In the genomic region with DNA sequence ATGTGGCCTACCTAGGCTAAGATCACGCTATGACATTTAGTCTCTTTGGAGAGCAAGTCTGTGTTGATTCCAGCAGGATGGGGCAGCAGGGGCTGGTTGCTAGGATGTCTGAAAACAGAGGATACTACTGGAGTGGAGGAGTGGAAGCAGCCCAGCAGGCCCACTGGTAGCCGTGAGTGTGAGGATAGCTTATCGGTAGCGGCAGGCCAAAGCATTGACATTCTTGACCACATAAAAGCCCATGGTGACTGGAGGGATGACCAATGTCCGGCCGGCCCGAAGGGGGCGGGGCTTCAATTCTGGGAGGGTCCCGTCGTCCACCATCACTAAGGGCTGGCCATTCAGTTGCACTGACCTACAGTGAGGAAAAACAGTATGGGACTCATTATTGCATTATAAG, we compare ENCODE assay signal across 2 cellular contexts.
TF ChIP-seq lines count a peak whose summit lies in the region.

No MANE protein-coding gene starts in this region.

TF ChIP-seq in IMR-90, 13 proteins besides CTCF, POLR2A, EP300 and RAD21:
- TF ChIP-seq MXI1 (IDR thresholded peaks at IDR 0.05; ENCODE audit: borderline replicate concordance, low read depth, low read length) (no peak), CEBPB (IDR thresholded peaks at IDR 0.05; ENCODE audit: low read depth, low read length) (no peak), RCOR1 (IDR thresholded peaks at IDR 0.05; ENCODE audit: insufficient replicate concordance, low read length) (no peak), MAFK (IDR thresholded peaks at IDR 0.05; ENCODE audit: low read depth, low read length) (no peak)

TF ChIP-seq in K562, 482 proteins besides CTCF, POLR2A, EP300 and RAD21 (continues in another document):
- no peak; the same call in 1 of the 2 replicates for TF ChIP-seq ESRRA (IDR thresholded peaks at IDR 0.05; ENCODE audit: borderline replicate concordance, low read depth)
- no peak for TF ChIP-seq NFXL1 (CRISPR knock-in tag; IDR thresholded peaks at IDR 0.05)
- no peak for TF ChIP-seq RNF219 (CRISPR knock-in tag; IDR thresholded peaks at IDR 0.05)
- TF ChIP-seq ARID3B (CRISPR knock-in tag; IDR thresholded peaks at IDR 0.05; ENCODE audit: borderline replicate concordance) = no peak
- TF ChIP-seq SP2 (IDR thresholded peaks at IDR 0.05; ENCODE audit: extremely low read depth, low read depth, low read length, poor library complexity, severe bottlenecking) = no peak
- no peak for TF ChIP-seq ZNF76 (CRISPR knock-in tag; IDR thresholded peaks at IDR 0.05; ENCODE audit: borderline replicate concordance)
- TF ChIP-seq, protein P1, sequence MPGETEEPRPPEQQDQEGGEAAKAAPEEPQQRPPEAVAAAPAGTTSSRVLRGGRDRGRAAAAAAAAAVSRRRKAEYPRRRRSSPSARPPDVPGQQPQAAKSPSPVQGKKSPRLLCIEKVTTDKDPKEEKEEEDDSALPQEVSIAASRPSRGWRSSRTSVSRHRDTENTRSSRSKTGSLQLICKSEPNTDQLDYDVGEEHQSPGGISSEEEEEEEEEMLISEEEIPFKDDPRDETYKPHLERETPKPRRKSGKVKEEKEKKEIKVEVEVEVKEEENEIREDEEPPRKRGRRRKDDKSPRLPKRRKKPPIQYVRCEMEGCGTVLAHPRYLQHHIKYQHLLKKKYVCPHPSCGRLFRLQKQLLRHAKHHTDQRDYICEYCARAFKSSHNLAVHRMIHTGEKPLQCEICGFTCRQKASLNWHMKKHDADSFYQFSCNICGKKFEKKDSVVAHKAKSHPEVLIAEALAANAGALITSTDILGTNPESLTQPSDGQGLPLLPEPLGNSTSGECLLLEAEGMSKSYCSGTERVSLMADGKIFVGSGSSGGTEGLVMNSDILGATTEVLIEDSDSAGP (CRISPR knock-in tag; IDR thresholded peaks at IDR 0.05) = no peak
- 0 out of 2 replicates have a peak, but pooled peaks have one; percentile 70 for TF ChIP-seq CBFB (CRISPR knock-in tag; IDR thresholded peaks at IDR 0.05)
- peak; percentile 24 for TF ChIP-seq TBP (optimal IDR thresholded peaks at IDR 0.05; ENCODE audit: low read depth, low read length)
- TF ChIP-seq FUS (optimal IDR thresholded peaks at IDR 0.05; ENCODE audit: low read depth, low read length) = no peak
- no peak for TF ChIP-seq PREB (CRISPR knock-in tag; IDR thresholded peaks at IDR 0.05)
- peak; percentile 47 for TF ChIP-seq ZFX (CRISPR knock-in tag; IDR thresholded peaks at IDR 0.05)
- no peak for TF ChIP-seq HDAC1 (IDR thresholded peaks at IDR 0.05)
- no peak for TF ChIP-seq CEBPB (tag; IDR thresholded peaks at IDR 0.05)
- TF ChIP-seq PHF21A (IDR thresholded peaks at IDR 0.05; ENCODE audit: borderline replicate concordance, low read depth) = no peak
- peak; percentile 63 for TF ChIP-seq JUND (IDR thresholded peaks at IDR 0.05; ENCODE audit: borderline replicate concordance, low read depth, low read length)
- TF ChIP-seq JUND (tag; IDR thresholded peaks at IDR 0.05; ENCODE audit: borderline replicate concordance, low read depth, low read length) = peak; percentile 32; the same call in 1 of the 3 replicates
- peak; percentile 52; the same call in 1 of the 2 replicates for TF ChIP-seq RFX1 (IDR thresholded peaks at IDR 0.05)
- TF ChIP-seq TCF3 (CRISPR knock-in tag; IDR thresholded peaks at IDR 0.05) = peak; percentile 91
- TF ChIP-seq, protein P2, sequence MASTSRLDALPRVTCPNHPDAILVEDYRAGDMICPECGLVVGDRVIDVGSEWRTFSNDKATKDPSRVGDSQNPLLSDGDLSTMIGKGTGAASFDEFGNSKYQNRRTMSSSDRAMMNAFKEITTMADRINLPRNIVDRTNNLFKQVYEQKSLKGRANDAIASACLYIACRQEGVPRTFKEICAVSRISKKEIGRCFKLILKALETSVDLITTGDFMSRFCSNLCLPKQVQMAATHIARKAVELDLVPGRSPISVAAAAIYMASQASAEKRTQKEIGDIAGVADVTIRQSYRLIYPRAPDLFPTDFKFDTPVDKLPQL (IDR thresholded peaks at IDR 0.05; ENCODE audit: extremely low read depth, insufficient read length) = no peak
- 0 out of 4 replicates have a peak, but pooled peaks have one; percentile 7 to 13 for TF ChIP-seq NRF1 (conservative IDR thresholded peaks at IDR 0.05 in 1 of 2, IDR thresholded peaks at IDR 0.05 in 1 of 2)
- no peak for TF ChIP-seq DLX4 (CRISPR knock-in tag; IDR thresholded peaks at IDR 0.05)
- no peak for TF ChIP-seq SMARCA5 (IDR thresholded peaks at IDR 0.05)
- TF ChIP-seq NELFE (IDR thresholded peaks at IDR 0.05; ENCODE audit: insufficient read depth, insufficient read length) = no peak
- TF ChIP-seq ARID1B (IDR thresholded peaks at IDR 0.05) = peak; percentile 90
- TF ChIP-seq ZBTB7A (IDR thresholded peaks at IDR 0.05; ENCODE audit: borderline replicate concordance, control insufficient read depth, low read depth, low read length) = peak; percentile 33; the same call in 1 of the 2 replicates
- TF ChIP-seq STAT5A (IDR thresholded peaks at IDR 0.05; ENCODE audit: borderline replicate concordance, low read length) = peak; percentile 76
- no peak for TF ChIP-seq NCOA6 (IDR thresholded peaks at IDR 0.05)
- 0 out of 4 replicates have a peak, but pooled peaks of 1 of the 2 experiments have one; percentile 14 for TF ChIP-seq TBL1XR1 (IDR thresholded peaks at IDR 0.05; ENCODE audit: low read length in 2 of 2)
- TF ChIP-seq BRF1 (IDR thresholded peaks at IDR 0.05; ENCODE audit: borderline replicate concordance, extremely low read depth, insufficient read length) = no peak
- peak; percentile 97 for TF ChIP-seq LEF1 (IDR thresholded peaks at IDR 0.05)
- TF ChIP-seq, protein P3, sequence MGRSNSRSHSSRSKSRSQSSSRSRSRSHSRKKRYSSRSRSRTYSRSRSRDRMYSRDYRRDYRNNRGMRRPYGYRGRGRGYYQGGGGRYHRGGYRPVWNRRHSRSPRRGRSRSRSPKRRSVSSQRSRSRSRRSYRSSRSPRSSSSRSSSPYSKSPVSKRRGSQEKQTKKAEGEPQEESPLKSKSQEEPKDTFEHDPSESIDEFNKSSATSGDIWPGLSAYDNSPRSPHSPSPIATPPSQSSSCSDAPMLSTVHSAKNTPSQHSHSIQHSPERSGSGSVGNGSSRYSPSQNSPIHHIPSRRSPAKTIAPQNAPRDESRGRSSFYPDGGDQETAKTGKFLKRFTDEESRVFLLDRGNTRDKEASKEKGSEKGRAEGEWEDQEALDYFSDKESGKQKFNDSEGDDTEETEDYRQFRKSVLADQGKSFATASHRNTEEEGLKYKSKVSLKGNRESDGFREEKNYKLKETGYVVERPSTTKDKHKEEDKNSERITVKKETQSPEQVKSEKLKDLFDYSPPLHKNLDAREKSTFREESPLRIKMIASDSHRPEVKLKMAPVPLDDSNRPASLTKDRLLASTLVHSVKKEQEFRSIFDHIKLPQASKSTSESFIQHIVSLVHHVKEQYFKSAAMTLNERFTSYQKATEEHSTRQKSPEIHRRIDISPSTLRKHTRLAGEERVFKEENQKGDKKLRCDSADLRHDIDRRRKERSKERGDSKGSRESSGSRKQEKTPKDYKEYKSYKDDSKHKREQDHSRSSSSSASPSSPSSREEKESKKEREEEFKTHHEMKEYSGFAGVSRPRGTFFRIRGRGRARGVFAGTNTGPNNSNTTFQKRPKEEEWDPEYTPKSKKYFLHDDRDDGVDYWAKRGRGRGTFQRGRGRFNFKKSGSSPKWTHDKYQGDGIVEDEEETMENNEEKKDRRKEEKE (IDR thresholded peaks at IDR 0.05; ENCODE audit: borderline replicate concordance in 1 of 2, control insufficient read depth in 1 of 2, low read depth in 2 of 2, low read length in 1 of 2) = no peak
- TF ChIP-seq KDM1A (IDR thresholded peaks at IDR 0.05) = peak in 1 of 2 experiments; percentile 56; a peak in 1 of 4 replicates
- TF ChIP-seq HDAC2 (IDR thresholded peaks at IDR 0.05) = peak; percentile 76
- peak; percentile 99 for TF ChIP-seq TCF7 (IDR thresholded peaks at IDR 0.05; ENCODE audit: borderline replicate concordance)
- TF ChIP-seq CREB1 (IDR thresholded peaks at IDR 0.05) = 0 out of 2 replicates have a peak, but pooled peaks have one; percentile 29
- TF ChIP-seq CREB1 (CRISPR knock-in tag; IDR thresholded peaks at IDR 0.05) = no peak
